Comparison of ENCODE assay signal across 18 cellular contexts in genomic region chr4:25190407-25190806, GRCh38. TPM values are rescaled to one million over a fixed set of nuclear protein-coding genes. Genes with fewer than 3 reads are reported as not detected.
DNase-seq lines count a peak whose midpoint lies in the region; ATAC-seq, FAIRE-seq and TF ChIP-seq lines count a peak whose summit lies in the region.
"Had no signal": no experiment of that assay in that cellular context is flagged by ENCODE, and none has a peak within 500 bp of the region (broad histone marks: within the 10 kb centered on the region; RNA-seq: fewer than 3 reads in every experiment).

No MANE protein-coding gene starts in this region.

- H3K14ac ChIP-seq in H1 (ENCODE audit: insufficient read length): no peak overlapping the region

- H2AK5ac ChIP-seq in H1 (ENCODE audit: low read depth, low read length): no peak overlapping the region

- H2BK5ac ChIP-seq in H1 (ENCODE audit: low read depth, low read length): no peak overlapping the region

- no peak overlapping the region for H2BK12ac ChIP-seq in H1 (ENCODE audit: low read depth, low read length)

- H3K36me3 ChIP-seq in GM06990 (ENCODE audit: control insufficient read depth, insufficient read depth, low read length) (no peaks in the 10 kb centered on the region), NT2/D1 (ENCODE audit: insufficient read depth, insufficient read length, low read length) (no peaks in the 10 kb centered on the region), H1 (ENCODE audit: control insufficient read depth in 2 of 4, insufficient read depth in 4 of 4, low read length in 3 of 4) (no peaks in the 10 kb centered on the region), HepG2 (replicated peaks in 1 of 2; ENCODE audit: control insufficient read depth in 1 of 2, insufficient read depth in 2 of 2, low read length in 2 of 2) (no peaks in the 10 kb centered on the region), GM23248 (ENCODE audit: low read depth) (no peaks in the 10 kb centered on the region)

- WGBS in H1 (ENCODE audit: extremely low coverage in 1 of 2, insufficient coverage in 1 of 2, insufficient read length in 1 of 2, insufficient replicate concordance in 2 of 2, low coverage in 1 of 2, low lambda C conversion rate in 2 of 2, missing lambda C conversion rate in 1 of 2), 2 experiments: 77% methylated on average over 2 of the region's 2 CpGs; no CpG with 5 or more reads in 1 of the 2 experiments
- 67% methylated on average over 2 of the region's 2 CpGs for WGBS in HepG2 (ENCODE audit: low lambda C conversion rate)
- WGBS in GM23248 (ENCODE audit: low coverage in 1 of 2, low lambda C conversion rate in 2 of 2, missing lambda C conversion rate in 2 of 2), 2 experiments: 52 to 60% methylated on average over 2 of the region's 2 CpGs

- no peak overlapping the region for H3K27ac ChIP-seq in H1 (ENCODE audit: low read depth, low read length)
- no peak overlapping the region for H3K27ac ChIP-seq in HepG2 (ENCODE audit: extremely low read length, insufficient read depth, low read length)
- no peak overlapping the region for H3K27ac ChIP-seq in GM23248
- H3K27ac ChIP-seq: 22Rv1, SK-N-MC had no signal

- H3K79me2 ChIP-seq in H1 (ENCODE audit: control insufficient read depth in 1 of 2, insufficient read depth in 2 of 2, low read length in 2 of 2) (no peaks in the 10 kb centered on the region), HepG2 (ENCODE audit: insufficient read depth, low read length) (no peaks in the 10 kb centered on the region), GM23248 (ENCODE audit: insufficient read depth) (no peaks in the 10 kb centered on the region)

- no TSS peak for BruUV-seq in HepG2 (replicated peaks; lab: Mats Ljungman, UMichigan)

- H2BK20ac ChIP-seq in H1 (ENCODE audit: low read length): no peak overlapping the region

- no peaks in the 10 kb centered on the region for H3K79me1 ChIP-seq in H1 (ENCODE audit: low read depth, low read length)

- CTCF ChIA-PET in H1 (lab: Charles Lee; ENCODE audit: partially characterized antibody): interaction anchor here (1.0 kb wide), 1 partner anchor 114 kb away, joined by 3 read pairs; no protein-coding TSS in a partner anchor
- CTCF ChIA-PET in HepG2 (lab: Yijun Ruan, JAX; ENCODE audit: low intra/inter-chr PET ratio, low total read pairs): no interaction called here

- H3K9me3 ChIP-seq in NT2/D1 (ENCODE audit: insufficient read depth, low read length) (no peaks in the 10 kb centered on the region), H1 (ENCODE audit: insufficient read depth in 2 of 2, low read depth in 1 of 2, low read length in 1 of 2) (no peaks in the 10 kb centered on the region), HepG2 (ENCODE audit: low read length) (no peaks in the 10 kb centered on the region), GM23248 (ENCODE audit: low read depth) (no peaks in the 10 kb centered on the region)

- H4K20me1 ChIP-seq in H1 (replicated peaks in 1 of 2; ENCODE audit: control insufficient read depth in 1 of 2, insufficient read depth in 2 of 2, low read length in 2 of 2): no peaks in the 10 kb centered on the region
- no peaks in the 10 kb centered on the region for H4K20me1 ChIP-seq in HepG2 (ENCODE audit: insufficient read depth, low read length)
- no peaks in the 10 kb centered on the region for H4K20me1 ChIP-seq in GM23248 (ENCODE audit: insufficient read depth)

- H3K9me2 ChIP-seq in GM23248 (ENCODE audit: insufficient read depth): no peaks in the 10 kb centered on the region

- H3K4me1 ChIP-seq in NT2/D1 (ENCODE audit: insufficient read depth, insufficient read length): no peaks in the 10 kb centered on the region
- no peaks in the 10 kb centered on the region for H3K4me1 ChIP-seq in H1 (replicated peaks in 1 of 4; ENCODE audit: control insufficient read depth in 3 of 4, insufficient read depth in 4 of 4, low read length in 3 of 4)
- peaks cover 6% of the 10 kb centered on the region; the same call in 1 of the 2 replicates for H3K4me1 ChIP-seq in HepG2 (ENCODE audit: insufficient read depth, low read length)
- no peaks in the 10 kb centered on the region for H3K4me1 ChIP-seq in GM23248 (ENCODE audit: insufficient read depth)

- H2AFZ ChIP-seq in H1 (ENCODE audit: low read length) (no peak overlapping the region), HepG2 (ENCODE audit: low read length) (no peak overlapping the region), GM23248 (no peak overlapping the region)

- intact Hi-C loops in HepG2 (cut with micrococcal nuclease; ENCODE audit: unreplicated experiment): no loop called here

- no peak overlapping the region for H2BK15ac ChIP-seq in H1 (ENCODE audit: low read length)

- in situ Hi-C loops in HepG2 (cut with HindIII; ENCODE audit: extremely low pct_ligation_motif_present, low pct_unique_long_range_greater_than_20kb): no loop called here
- in situ Hi-C loops in GM23248 (cut with MboI): loop anchor here (25.0 kb wide), 1 partner anchor 172 kb away; no protein-coding TSS in a partner anchor

- H3K9ac ChIP-seq in NT2/D1 (ENCODE audit: insufficient read length, low read depth): no peak overlapping the region
- no peak overlapping the region for H3K9ac ChIP-seq in H1 (replicated peaks in 1 of 4; ENCODE audit: extremely low read depth in 1 of 4, low read depth in 3 of 4, low read length in 3 of 4)
- no peak overlapping the region for H3K9ac ChIP-seq in HepG2 (ENCODE audit: insufficient read depth, low read depth, low read length)
- H3K9ac ChIP-seq in GM23248: no peak overlapping the region

- no peak for DNase-seq in GM06990 (ENCODE audit: extremely low read depth, insufficient read length)
- peak; percentile 25 for DNase-seq in NT2/D1 (ENCODE audit: low read depth, low spot score)
- no peak for DNase-seq in H1 (ENCODE audit: low read depth in 1 of 2, low spot score in 2 of 2)
- no peak for DNase-seq in HepG2 (ENCODE audit: low spot score)
- no peak for DNase-seq in NCI-H748 treated with DMSO at 0.1 percent for 48 hours (lab: John Stamatoyannopoulos, UW)
- no peak for DNase-seq in GM12891 (ENCODE audit: insufficient read length, low spot score)
- no peak for DNase-seq in GM23248
- no peak for DNase-seq in glomerular visceral epithelial cell (ENCODE audit: extremely low spot score)
- DNase-seq: AML-193, DMS79 treated with DMSO at 0.1 percent for 48 hours, GOT3, NCI-H1048, NCI-H1436, NCI-H1930, NCI-H526, Right ventricle myocardium superior had no signal

- TF ChIP-seq CTCF in GM06990 (IDR thresholded peaks at IDR 0.05; ENCODE audit: insufficient read depth, low read length, poor library complexity, severe bottlenecking) (peak; percentile 5), H1 (IDR thresholded peaks at IDR 0.05; ENCODE audit: control extremely low read depth in 1 of 3, insufficient read depth in 1 of 3, low read depth in 1 of 3, low read length in 3 of 3) (peak; percentile 19 to 56 (median 40); a peak in 2 of 4 replicates), HepG2 (CRISPR knock-in tag; IDR thresholded peaks at IDR 0.05) (peak; percentile 26)

- no peaks in the 10 kb centered on the region for H3F3A ChIP-seq in GM23248 (ENCODE audit: insufficient read depth)

- no peak overlapping the region for H4K8ac ChIP-seq in H1 (ENCODE audit: extremely low read depth, insufficient read depth, low read length)

- H3K4me3 ChIP-seq in GM06990 (replicated peaks; ENCODE audit: low read depth, low read length): no peak overlapping the region
- no peak overlapping the region for H3K4me3 ChIP-seq in NT2/D1 (ENCODE audit: insufficient read length, low read depth)
- H3K4me3 ChIP-seq in H1 (ENCODE audit: extremely low read depth in 1 of 4, insufficient read depth in 2 of 4, low read depth in 3 of 4, low read length in 4 of 4): no peak overlapping the region
- H3K4me3 ChIP-seq in HepG2 (replicated peaks in 1 of 3; ENCODE audit: insufficient read depth in 1 of 3, low read depth in 2 of 3, low read length in 3 of 3): no peak overlapping the region
- H3K4me3 ChIP-seq in GM23248: no peak overlapping the region
- H3K4me3 ChIP-seq: SK-N-MC had no signal

- TF ChIP-seq RAD21 in H1 (IDR thresholded peaks at IDR 0.05 in 1 of 2, conservative IDR thresholded peaks at IDR 0.05 in 1 of 2; ENCODE audit: low read depth in 2 of 2, low read length in 2 of 2) (peak; percentile 29 to 40; a peak in 1 of 4 replicates), HepG2 (CRISPR knock-in tag; IDR thresholded peaks at IDR 0.05) (no peak)

- no peak overlapping the region for H3K23ac ChIP-seq in H1 (ENCODE audit: insufficient read length)

- no peak overlapping the region for H4K5ac ChIP-seq in H1 (ENCODE audit: insufficient read length, low read depth, low read length)

- H2BK120ac ChIP-seq in H1 (replicated peaks; ENCODE audit: low read depth, low read length): no peak overlapping the region

- H3K4ac ChIP-seq in H1 (replicated peaks; ENCODE audit: insufficient read length, low read depth, low read length): no peak overlapping the region

- H4K91ac ChIP-seq in H1 (replicated peaks; ENCODE audit: insufficient read length, low read length): no peak overlapping the region

- TF ChIP-seq POLR2A in H1 (IDR thresholded peaks at IDR 0.05; ENCODE audit: control extremely low read depth in 1 of 2, low read depth in 2 of 2, low read length in 2 of 2) (no peak), HepG2 (IDR thresholded peaks at IDR 0.05; ENCODE audit: insufficient read depth in 1 of 2, low read depth in 2 of 2, low read length in 2 of 2) (no peak), GM12891 (IDR thresholded peaks at IDR 0.05; ENCODE audit: low read depth, low read length) (no peak)

- H3K4me2 ChIP-seq in H1 (ENCODE audit: insufficient read depth in 1 of 2, low read depth in 2 of 2, low read length in 2 of 2) (no peak overlapping the region), HepG2 (ENCODE audit: low read depth, low read length) (no peak overlapping the region), GM23248 (ENCODE audit: unreplicated experiment) (no peak overlapping the region)

- TF ChIP-seq EP300 in H1 (IDR thresholded peaks at IDR 0.05; ENCODE audit: borderline replicate concordance in 1 of 2, low read depth in 2 of 2, low read length in 2 of 2) (no peak), HepG2 (IDR thresholded peaks at IDR 0.05; ENCODE audit: low read depth in 2 of 2, low read length in 2 of 2) (no peak), HepG2 (CRISPR knock-in tag; IDR thresholded peaks at IDR 0.05; ENCODE audit: borderline replicate concordance) (no peak)

- H3K56ac ChIP-seq in H1 (replicated peaks; ENCODE audit: insufficient read length, low read depth, low read length): no peak overlapping the region

- POLR2A ChIA-PET in H1 (lab: Charles Lee; ENCODE audit: partially characterized antibody): no interaction called here
- POLR2A ChIA-PET in HepG2 (lab: Yijun Ruan, JAX): no interaction called here

- peak; percentile 47 for ATAC-seq in HepG2

- H3K18ac ChIP-seq in H1 (ENCODE audit: extremely low read depth, low read length): no peak overlapping the region

- H3K27me3 ChIP-seq in GM06990 (replicated peaks; ENCODE audit: control insufficient read depth, insufficient read depth, low read length) (no peaks in the 10 kb centered on the region), NT2/D1 (ENCODE audit: insufficient read depth, insufficient read length) (no peaks in the 10 kb centered on the region), H1 (replicated peaks in 1 of 4; ENCODE audit: control insufficient read depth in 3 of 4, extremely low read depth in 1 of 4, insufficient read depth in 3 of 4, low read length in 3 of 4) (no peaks in the 10 kb centered on the region), HepG2 (ENCODE audit: control insufficient read depth in 1 of 2, insufficient read depth in 2 of 2, low read length in 2 of 2) (no peaks in the 10 kb centered on the region), GM23248 (replicated peaks; ENCODE audit: insufficient read depth) (no peaks in the 10 kb centered on the region)

- no peaks in the 10 kb centered on the region for H3K23me2 ChIP-seq in H1 (ENCODE audit: low read depth, low read length)

- no peak for FAIRE-seq in H1 (lab: Jason Lieb, UNC)
- FAIRE-seq in HepG2 (lab: Jason Lieb, UNC): no peak
- no peak for FAIRE-seq in GM12891 (lab: Jason Lieb, UNC)

RNA-seq across cellular contexts. Expression of gene SEPSECS, which starts 30.2 kb away (rescaled TPM):
- total RNA-seq in H1 (2021; fragmentation: NEBNext Ultra II Directional; extraction: Animal tissue kit (Norgen Biotek cat#: 25700)): 4.1 and 4.4 TPM in 2 replicates
- 1.1 and 1.9 TPM in 2 replicates for polyA plus RNA-seq in H1 (2011; rRNA removed)
- 2.4 TPM for polyA plus RNA-seq in H1 (2011; cell fraction: cytosol; rRNA removed)
- 1.2 TPM for polyA plus RNA-seq in H1 (2011; cell fraction: nucleus; rRNA removed)
- 1.6 to 2.8 TPM (median 1.9 TPM) in 4 replicates for polyA plus RNA-seq in H1 (2012, experiment 1 of 2)
- polyA plus RNA-seq in H1 (2012, experiment 2 of 2): 0.13 TPM
- polyA plus RNA-seq in H1 (2013, experiment 1 of 2): 2.2 TPM
- 2.0 TPM for polyA plus RNA-seq in H1 (2013, experiment 2 of 2)
- polyA minus RNA-seq in H1 (2011; rRNA and poly(A)+ RNA removed): 4.9 and 5.9 TPM in 2 replicates
- polyA minus RNA-seq in H1 (2011; cell fraction: cytosol; rRNA and poly(A)+ RNA removed): 7.7 TPM
- 9.7 TPM for polyA minus RNA-seq in H1 (2011; cell fraction: nucleus; rRNA and poly(A)+ RNA removed)
- 14.3 and 17.1 TPM in 2 replicates for total RNA-seq in HepG2 (2016; rRNA removed; fragmentation: Illumina TruSeq; extraction: Trizol)
- 33.7 and 40.0 TPM in 2 replicates for total RNA-seq in HepG2 (2016; cell fraction: cytosol; rRNA removed; fragmentation: Illumina TruSeq; extraction: Trizol; ENCODE audit: low read depth)
- 13.3 and 16.6 TPM in 2 replicates for total RNA-seq in HepG2 (2016; cell fraction: insoluble cytoplasmic fraction; rRNA removed; fragmentation: Illumina TruSeq; extraction: Trizol)
- 18.7 and 20.0 TPM in 2 replicates for total RNA-seq in HepG2 (2016; cell fraction: membrane; rRNA removed; fragmentation: Illumina TruSeq; extraction: Trizol)
- total RNA-seq in HepG2 (2016; cell fraction: nucleus; rRNA removed; fragmentation: Illumina TruSeq; extraction: Trizol): 20.9 and 21.1 TPM in 2 replicates
- 8.2 and 9.4 TPM in 2 replicates for polyA plus RNA-seq in HepG2 (2011; rRNA removed)
- 3.3 and 4.8 TPM in 2 replicates for polyA plus RNA-seq in HepG2 (2011; cell fraction: cytosol; rRNA removed)
- polyA plus RNA-seq in HepG2 (2011; cell fraction: nucleus; rRNA removed): 8.3 and 10.6 TPM in 2 replicates
- 10.0 and 14.1 TPM in 2 replicates for polyA plus RNA-seq in HepG2 (2012)
- polyA plus RNA-seq in HepG2 (2016; cell fraction: cytosol; fragmentation: Illumina TruSeq; extraction: Trizol; ENCODE audit: low read depth): 0.59 and 0.72 TPM in 2 replicates
- 7.3 and 8.6 TPM in 2 replicates for polyA plus RNA-seq in HepG2 (2016; cell fraction: insoluble cytoplasmic fraction; fragmentation: Illumina TruSeq; extraction: Trizol; ENCODE audit: low read depth)
- polyA plus RNA-seq in HepG2 (2016; cell fraction: membrane; fragmentation: Illumina TruSeq; extraction: Trizol; ENCODE audit: low read depth): 1.5 and 1.7 TPM in 2 replicates
- polyA plus RNA-seq in HepG2 (2016; cell fraction: nucleus; fragmentation: Illumina TruSeq; extraction: Trizol; ENCODE audit: insufficient read depth, low read depth): 14.0 and 14.4 TPM in 2 replicates
- polyA minus RNA-seq in HepG2 (2011; rRNA and poly(A)+ RNA removed; ENCODE audit: low replicate concordance): 4.3 and 5.5 TPM in 2 replicates
- 9.5 and 17.6 TPM in 2 replicates for polyA minus RNA-seq in HepG2 (2011; cell fraction: cytosol; rRNA and poly(A)+ RNA removed)
- polyA minus RNA-seq in HepG2 (2011; cell fraction: nucleus; rRNA and poly(A)+ RNA removed): 60.2 and 61.7 TPM in 2 replicates
- polyA plus RNA-seq in GM12891 (2012; ENCODE audit: low read depth, missing spikeins): 2.5 TPM
- 4.9 and 7.6 TPM in 2 replicates for total RNA-seq in GM23248 (2014; rRNA removed; shearing (Covaris generic))
- 4.3 and 4.9 TPM in 2 replicates for polyA plus RNA-seq in GM23248 (2016; fragmentation: Nextera tagmentation; extraction: Ambion mirVana)

RNA-seq across cellular contexts. Expression of gene PI4K2B, which starts 43.4 kb away (rescaled TPM):
- 15.8 and 16.2 TPM in 2 replicates for total RNA-seq in H1 (2021; fragmentation: NEBNext Ultra II Directional; extraction: Animal tissue kit (Norgen Biotek cat#: 25700))
- polyA plus RNA-seq in H1 (2011; rRNA removed): 2.2 and 3.0 TPM in 2 replicates
- 6.2 TPM for polyA plus RNA-seq in H1 (2011; cell fraction: cytosol; rRNA removed)
- polyA plus RNA-seq in H1 (2011; cell fraction: nucleus; rRNA removed): 2.3 TPM
- polyA plus RNA-seq in H1 (2012, experiment 1 of 2): 3.1 to 6.9 TPM (median 3.8 TPM) in 4 replicates
- polyA plus RNA-seq in H1 (2012, experiment 2 of 2): 1.3 TPM
- 8.0 TPM for polyA plus RNA-seq in H1 (2013, experiment 1 of 2)
- polyA plus RNA-seq in H1 (2013, experiment 2 of 2): 8.0 TPM
- polyA minus RNA-seq in H1 (2011; rRNA and poly(A)+ RNA removed): 2.4 and 2.6 TPM in 2 replicates
- polyA minus RNA-seq in H1 (2011; cell fraction: cytosol; rRNA and poly(A)+ RNA removed): 4.3 TPM
- polyA minus RNA-seq in H1 (2011; cell fraction: nucleus; rRNA and poly(A)+ RNA removed): 5.1 TPM
- 25.8 and 40.8 TPM in 2 replicates for total RNA-seq in HepG2 (2016; rRNA removed; fragmentation: Illumina TruSeq; extraction: Trizol)
- total RNA-seq in HepG2 (2016; cell fraction: cytosol; rRNA removed; fragmentation: Illumina TruSeq; extraction: Trizol; ENCODE audit: low read depth): 3.7 and 4.1 TPM in 2 replicates
- total RNA-seq in HepG2 (2016; cell fraction: insoluble cytoplasmic fraction; rRNA removed; fragmentation: Illumina TruSeq; extraction: Trizol): 24.9 and 40.9 TPM in 2 replicates
- total RNA-seq in HepG2 (2016; cell fraction: membrane; rRNA removed; fragmentation: Illumina TruSeq; extraction: Trizol): 17.4 and 21.4 TPM in 2 replicates
- total RNA-seq in HepG2 (2016; cell fraction: nucleus; rRNA removed; fragmentation: Illumina TruSeq; extraction: Trizol): 17.9 and 19.5 TPM in 2 replicates
- 5.4 and 6.9 TPM in 2 replicates for polyA plus RNA-seq in HepG2 (2011; rRNA removed)
- polyA plus RNA-seq in HepG2 (2011; cell fraction: cytosol; rRNA removed): 2.4 and 3.7 TPM in 2 replicates
- polyA plus RNA-seq in HepG2 (2011; cell fraction: nucleus; rRNA removed): 2.4 TPM in 2 replicates
- polyA plus RNA-seq in HepG2 (2012): 8.6 and 12.2 TPM in 2 replicates
- 2.3 and 2.7 TPM in 2 replicates for polyA plus RNA-seq in HepG2 (2016; cell fraction: cytosol; fragmentation: Illumina TruSeq; extraction: Trizol; ENCODE audit: low read depth)
- 43.6 and 50.6 TPM in 2 replicates for polyA plus RNA-seq in HepG2 (2016; cell fraction: insoluble cytoplasmic fraction; fragmentation: Illumina TruSeq; extraction: Trizol; ENCODE audit: low read depth)
- 11.4 and 12.6 TPM in 2 replicates for polyA plus RNA-seq in HepG2 (2016; cell fraction: membrane; fragmentation: Illumina TruSeq; extraction: Trizol; ENCODE audit: low read depth)
- polyA plus RNA-seq in HepG2 (2016; cell fraction: nucleus; fragmentation: Illumina TruSeq; extraction: Trizol; ENCODE audit: insufficient read depth, low read depth): 20.1 and 21.9 TPM in 2 replicates
- polyA minus RNA-seq in HepG2 (2011; rRNA and poly(A)+ RNA removed; ENCODE audit: low replicate concordance): 2.6 and 3.4 TPM in 2 replicates
- 3.4 and 6.0 TPM in 2 replicates for polyA minus RNA-seq in HepG2 (2011; cell fraction: cytosol; rRNA and poly(A)+ RNA removed)
- 8.8 and 9.7 TPM in 2 replicates for polyA minus RNA-seq in HepG2 (2011; cell fraction: nucleus; rRNA and poly(A)+ RNA removed)
- polyA plus RNA-seq in GM12891 (2012; ENCODE audit: low read depth, missing spikeins): 20.3 TPM
- 28.0 and 29.2 TPM in 2 replicates for total RNA-seq in GM23248 (2014; rRNA removed; shearing (Covaris generic))
- polyA plus RNA-seq in GM23248 (2016; fragmentation: Nextera tagmentation; extraction: Ambion mirVana): 13.6 TPM in 2 replicates
